ENCODE assay signal across 28 cellular contexts in genomic region chr2:236483102-236483501, GRCh38.
"Had no signal": no experiment of that assay in that cellular context is flagged by ENCODE, and none has a peak within 500 bp of the region (broad histone marks: within the 10 kb centered on the region; RNA-seq: fewer than 3 reads in every experiment).

No MANE protein-coding gene starts in this region.

- H3K27me3 ChIP-seq: colonic mucosa, esophagus muscularis mucosa, esophagus squamous epithelium, foreskin keratinocyte, gastrocnemius medialis, gastroesophageal sphincter, heart left ventricle, heart right ventricle had no signal

- ATAC-seq: effector memory CD8-positive, alpha-beta T cell; esophagus mucosa; foreskin keratinocyte; gastrocnemius medialis; gastroesophageal sphincter; heart left ventricle; heart right ventricle had no signal

- H3K4me3 ChIP-seq: colonic mucosa, coronary artery, dorsolateral prefrontal cortex, esophagus muscularis mucosa, esophagus squamous epithelium, gastrocnemius medialis, gastroesophageal sphincter, heart left ventricle, heart right ventricle had no signal

- H3K9me3 ChIP-seq: gastrocnemius medialis had no signal

- DNase-seq: colonic mucosa; cortex of kidney; dermis blood vessel endothelial cell; dorsolateral prefrontal cortex; effector CD4-positive, alpha-beta T cell; effector CD8-positive, alpha-beta T cell; effector memory CD4-positive, alpha-beta T cell; effector memory CD8-positive, alpha-beta T cell; endodermal cell; erythroblast; esophagus squamous epithelium; foreskin fibroblast; foreskin keratinocyte; foreskin melanocyte; gastrocnemius medialis; glutamatergic neuron; head of caudate nucleus; heart left ventricle; heart right ventricle had no signal

- H3K4me1 ChIP-seq: colonic mucosa, esophagus muscularis mucosa, esophagus squamous epithelium, foreskin keratinocyte, gastrocnemius medialis, gastroesophageal sphincter, heart left ventricle, heart right ventricle had no signal

- H3K27ac ChIP-seq: colonic mucosa, coronary artery, dorsolateral prefrontal cortex, epithelial cell of prostate, esophagus muscularis mucosa, esophagus squamous epithelium, foreskin keratinocyte, gastrocnemius medialis, gastroesophageal sphincter, heart left ventricle, heart right ventricle had no signal

- FAIRE-seq: colon, endometrium, endothelial cell of umbilical vein, frontal cortex had no signal

- H3K36me3 ChIP-seq: colonic mucosa, esophagus muscularis mucosa, esophagus squamous epithelium, gastrocnemius medialis, gastroesophageal sphincter, heart left ventricle, heart right ventricle had no signal
